In the genomic region with DNA sequence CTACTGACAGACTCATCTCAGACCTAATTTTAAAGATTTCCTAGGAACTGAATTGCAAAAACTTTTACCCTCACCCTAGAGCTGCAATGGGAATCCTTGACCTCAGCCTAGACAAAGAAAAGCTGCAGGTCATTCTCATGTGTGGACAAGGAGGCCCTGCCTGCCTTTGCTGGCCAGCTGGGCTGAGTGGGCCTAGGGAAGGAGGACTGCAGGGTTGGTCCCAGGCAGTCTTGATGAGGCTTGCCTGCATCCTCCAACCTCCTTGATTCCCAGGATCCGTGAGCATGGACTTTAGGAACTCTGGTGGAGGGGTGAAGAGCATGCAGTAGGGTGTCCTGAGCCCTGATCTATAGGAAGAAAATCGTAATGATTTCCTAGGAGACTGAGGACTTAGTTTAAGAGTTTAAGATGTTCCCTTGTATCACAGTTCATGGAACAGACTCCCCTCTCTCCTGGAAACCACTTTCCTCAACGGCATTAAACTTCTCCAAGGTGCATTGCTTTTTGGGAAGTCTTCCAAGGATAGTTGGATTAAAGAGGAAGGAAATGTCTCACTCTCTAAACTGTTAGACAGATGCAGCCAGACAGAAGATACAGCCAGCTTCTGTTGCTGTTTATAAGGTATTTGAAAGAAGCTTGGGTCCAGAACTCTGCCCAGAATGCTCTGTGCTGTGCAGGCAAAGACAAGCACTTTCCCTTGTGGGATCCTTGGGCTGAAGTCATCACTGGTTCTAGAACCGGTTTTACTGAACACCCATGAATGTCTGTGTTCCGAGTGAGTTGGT, we compare ENCODE assay signal across 24 cellular contexts. TPM values are rescaled to one million over a fixed set of nuclear protein-coding genes. Genes with fewer than 3 reads are reported as not detected.
A peak's percentile ranks its signal among the peaks of the same experiment; 100 is the strongest.
DNase-seq lines count a peak whose midpoint lies in the region; ATAC-seq and TF ChIP-seq lines count a peak whose summit lies in the region.
"Had no signal": no experiment of that assay in that cellular context is flagged by ENCODE, and none has a peak within 500 bp of the region (broad histone marks: within the 10 kb centered on the region; RNA-seq: fewer than 3 reads in every experiment).

No MANE protein-coding gene starts in this region.

- TF ChIP-seq POLR2A in sigmoid colon (IDR thresholded peaks at IDR 0.05): no peak

- WGBS in heart right ventricle, 2 donors: 70 to 72% methylated on average over 5 of the region's 5 CpGs
- WGBS in sigmoid colon, 2 donors: 73 to 88% methylated on average over 5 of the region's 5 CpGs

- H3K27me3 ChIP-seq in heart right ventricle (no peaks in the 10 kb centered on the region), sigmoid colon (no peaks in the 10 kb centered on the region)

- H3K4me3 ChIP-seq in heart right ventricle (no peak overlapping the region), sigmoid colon (no peak overlapping the region)

- no peak overlapping the region for H3K27ac Mint-ChIP-seq in activated T-cell treated with anti-CD3 and anti-CD28 coated beads, Interleukin-2, amount 50 U/mL, for 72 hours
- H3K27ac Mint-ChIP-seq: CD8-positive, alpha-beta T cell had no signal

- no peaks in the 10 kb centered on the region for H3K36me3 Mint-ChIP-seq in activated T-cell treated with anti-CD3 and anti-CD28 coated beads, Interleukin-2, amount 50 U/mL, for 72 hours (ENCODE audit: insufficient read depth in 2 of 2)
- H3K36me3 Mint-ChIP-seq: CD8-positive, alpha-beta T cell; IgD-negative memory B cell had no signal

- H3K9me3 Mint-ChIP-seq in activated T-cell treated with anti-CD3 and anti-CD28 coated beads, Interleukin-2, amount 50 U/mL, for 72 hours: no peaks in the 10 kb centered on the region

- intact Hi-C loops in cardiac septum (cut with DNase I) (no loop called here), heart right ventricle (cut with DNase I) (no loop called here), sigmoid colon (cut with DNase I) (no loop called here)

- H3K36me3 ChIP-seq in heart right ventricle (no peaks in the 10 kb centered on the region), sigmoid colon (no peaks in the 10 kb centered on the region)

- TF ChIP-seq CTCF in heart right ventricle (IDR thresholded peaks at IDR 0.05): no peak
- no peak for TF ChIP-seq CTCF in sigmoid colon (IDR thresholded peaks at IDR 0.05)

- no peaks in the 10 kb centered on the region for H3K27me3 Mint-ChIP-seq in activated T-cell treated with anti-CD3 and anti-CD28 coated beads, Interleukin-2, amount 50 U/mL, for 72 hours (ENCODE audit: low read depth)

- H3K4me1 Mint-ChIP-seq in activated T-cell treated with anti-CD3 and anti-CD28 coated beads, Interleukin-2, amount 50 U/mL, for 72 hours (ENCODE audit: low read depth): no peaks in the 10 kb centered on the region
- H3K4me1 Mint-ChIP-seq: IgD-negative memory B cell had no signal

- DNase-seq in cardiac septum (ENCODE audit: low spot score): peak; percentile 33
- DNase-seq in heart right ventricle: no peak
- peak; percentile 15 for DNase-seq in dermis blood vessel endothelial cell
- peak; percentile 21 for DNase-seq in sigmoid colon
- DNase-seq in T1000 (lab: John Stamatoyannopoulos, UW): no peak
- DNase-seq in CD1c-positive myeloid dendritic cell (ENCODE audit: extremely low spot score): no peak
- no peak for DNase-seq in activated T-cell treated with anti-CD3 and anti-CD28 coated beads, Interleukin-2, amount 50 U/mL, for 72 hours
- DNase-seq: CD8-positive, alpha-beta T cell; DMS153; DND-41; NCI-H1092; NCI-H1436 treated with DMSO at 0.1 percent for 48 hours; NCI-H1930; NCI-H2107; NCI-H446; NCI-H524 treated with DMSO at 0.1 percent for 48 hours; NCI-H774; NK-92 treated with Interleukin-12 subunit alpha and Interleukin-12 subunit beta, amount 100 ng/mL, for 24 hours; SHP77 had no signal

- H3K27ac ChIP-seq in heart right ventricle (no peak overlapping the region), sigmoid colon (no peak overlapping the region)
- H3K27ac ChIP-seq: HL-60, RWPE1 had no signal

- no peak for TF ChIP-seq EP300 in sigmoid colon (IDR thresholded peaks at IDR 0.05)

- H3K9me3 ChIP-seq in heart right ventricle (no peaks in the 10 kb centered on the region), sigmoid colon (no peaks in the 10 kb centered on the region)
- H3K9me3 ChIP-seq: Caco-2 had no signal

- no peaks in the 10 kb centered on the region for H3K4me1 ChIP-seq in heart right ventricle
- H3K4me1 ChIP-seq in sigmoid colon: no peaks in the 10 kb centered on the region

- no peak for ATAC-seq in heart right ventricle
- no peak for ATAC-seq in activated T-cell treated with anti-CD3 and anti-CD28 coated beads, Interleukin-2, amount 50 U/mL, for 72 hours (replicated peaks in 1 of 2)
- ATAC-seq: CD8-positive, alpha-beta T cell; HCT116 had no signal

- no peak overlapping the region for H3K4me3 Mint-ChIP-seq in activated T-cell treated with anti-CD3 and anti-CD28 coated beads, Interleukin-2, amount 50 U/mL, for 72 hours
- H3K4me3 Mint-ChIP-seq: CD8-positive, alpha-beta T cell; IgD-negative memory B cell had no signal

RNA-seq across cellular contexts. Expression of gene DDX11, which starts 55.4 kb away (rescaled TPM):
- total RNA-seq in cardiac septum (3.4 TPM), heart right ventricle (10 to 100 TPM in 2 of 10 donors, 1 to 10 TPM in 8; 3.0 to 13.4 (median 5.8) TPM), dermis blood vessel endothelial cell (19.7 and 27.8 TPM in 2 replicates), sigmoid colon (10 to 100 TPM in 2 of 4 donors, 1 to 10 TPM in 2; 3.6 to 20.6 (median 11.6) TPM)
- polyA plus RNA-seq in heart right ventricle (10 to 100 TPM in 1 of 2 donors, 1 to 10 TPM in 1; 5.4 to 16.1 TPM), sigmoid colon (10 to 100 TPM in 1 of 3 donors, 1 to 10 TPM in 2; 6.6 to 31.4 (median 6.9) TPM)
- 100 to 1,000 TPM; 131 to 144 TPM for total RNA-seq in activated T-cell treated with anti-CD3 and anti-CD28 coated beads, Interleukin-2, amount 50 U/mL, for 72 hours

Comparison
In these comparisons a context has a peak if more than half of its experiments do, and no peak if none do; other contexts are left out.
1. DNase-seq: peak in cardiac septum (single experiment), dermis blood vessel endothelial cell (single experiment) and sigmoid colon (single experiment); none in heart right ventricle (0 of 2), T1000 (single experiment), CD1c-positive myeloid dendritic cell (single experiment) and activated T-cell treated with anti-CD3 and anti-CD28 coated beads, Interleukin-2, amount 50 U/mL, for 72 hours (0 of 2).